In genomic region chr6:30131947-30132497, GRCh38 we compare ENCODE assay signal across 31 cellular contexts. TPM values are rescaled to one million over a fixed set of nuclear protein-coding genes. Genes with fewer than 3 reads are reported as not detected.
"Had no signal": no experiment of that assay in that cellular context is flagged by ENCODE, and none has a peak within 500 bp of the region (broad histone marks: within the 10 kb centered on the region; RNA-seq: fewer than 3 reads in every experiment).

No MANE protein-coding gene starts in this region.

- FAIRE-seq: pancreas, small intestine had no signal

- H3K4me3 Mint-ChIP-seq: mesothelial cell of epicardium; naive B cell; natural killer cell; stimulated activated effector memory CD8-positive, alpha-beta T cell treated with anti-CD3 and anti-CD28 coated beads, Interleukin-12 subunit alpha, Interleukin-12 subunit beta, amount 100 ng/mL, for 72 hours; stimulated activated naive CD8-positive, alpha-beta T cell treated with anti-CD3 and anti-CD28 coated beads, Interleukin-15, Interleukin-2, amounts not matched to agents 100 ng/mL and 50 ng/mL, for 24 hours had no signal

- H3K9me3 ChIP-seq: left ventricle myocardium inferior, pancreas, prostate gland, sigmoid colon, spleen, suprapubic skin, thoracic aorta, tibial artery, upper lobe of right lung, uterus had no signal

- H3K36me3 ChIP-seq: left ventricle myocardium inferior, pancreas, prostate gland, sigmoid colon, spleen, suprapubic skin, thoracic aorta, tibial artery, upper lobe of right lung, uterus had no signal

- H3K27ac ChIP-seq: left ventricle myocardium inferior, pancreas, prostate gland, sigmoid colon, spleen, suprapubic skin, thoracic aorta, tibial artery, upper lobe of right lung, uterus had no signal

- H3K9me3 Mint-ChIP-seq: mesothelial cell of epicardium; natural killer cell; stimulated activated effector memory CD8-positive, alpha-beta T cell treated with anti-CD3 and anti-CD28 coated beads, Interleukin-12 subunit alpha, Interleukin-12 subunit beta, amount 100 ng/mL, for 72 hours; stimulated activated naive CD8-positive, alpha-beta T cell treated with anti-CD3 and anti-CD28 coated beads, Interleukin-15, Interleukin-2, amounts not matched to agents 100 ng/mL and 50 ng/mL, for 24 hours had no signal

- H3K36me3 Mint-ChIP-seq: mesothelial cell of epicardium; naive B cell; natural killer cell; stimulated activated effector memory CD8-positive, alpha-beta T cell treated with anti-CD3 and anti-CD28 coated beads, Interleukin-12 subunit alpha, Interleukin-12 subunit beta, amount 100 ng/mL, for 72 hours had no signal

- DNase-seq: islet precursor cell; left ventricle myocardium inferior; mesendoderm; naive B cell; natural killer cell; pancreas; posterior cingulate gyrus; retina; right cardiac atrium; sigmoid colon; small intestine; spleen; stimulated activated CD4-positive, alpha-beta T cell treated with anti-CD3 and anti-CD28 coated beads, Interleukin-4, amount 100 ng/mL, for 24 hours; stimulated activated naive CD4-positive, alpha-beta T cell; tibial artery; trophoblast cell; upper lobe of right lung; uterus had no signal

- H3K4me1 ChIP-seq: pancreas, prostate gland, uterus had no signal

- H3K27ac Mint-ChIP-seq: mesothelial cell of epicardium; naive B cell; natural killer cell; stimulated activated effector memory CD8-positive, alpha-beta T cell treated with anti-CD3 and anti-CD28 coated beads, Interleukin-12 subunit alpha, Interleukin-12 subunit beta, amount 100 ng/mL, for 72 hours; stimulated activated naive CD8-positive, alpha-beta T cell treated with anti-CD3 and anti-CD28 coated beads, Interleukin-15, Interleukin-2, amounts not matched to agents 100 ng/mL and 50 ng/mL, for 24 hours had no signal

- H3K4me3 ChIP-seq: left ventricle myocardium inferior, lung, pancreas, prostate gland, sigmoid colon, spleen, suprapubic skin, thoracic aorta, tibial artery, upper lobe of right lung, uterus had no signal

RNA-seq across cellular contexts. Expression of gene TRIM40, which starts 3.9 kb away (rescaled TPM):
- total RNA-seq: kidney epithelial cell, left ventricle myocardium inferior, lower leg skin, mesothelial cell of epicardium, omental fat pad, pancreas, prostate gland, right cardiac atrium, sigmoid colon, subcutaneous adipose tissue, suprapubic skin, thoracic aorta, upper lobe of right lung, uterus had no signal
- polyA plus RNA-seq: neural cell, pancreas, right cardiac atrium, spleen had no signal

RNA-seq across cellular contexts. Expression of gene TRIM31, which starts 19.1 kb away (rescaled TPM):
- total RNA-seq: kidney epithelial cell, left ventricle myocardium inferior, mesothelial cell of epicardium, natural killer cell, omental fat pad, right cardiac atrium, spleen, subcutaneous adipose tissue, uterus had no signal
- polyA plus RNA-seq: neural cell, right cardiac atrium had no signal

RNA-seq across cellular contexts. Expression of gene TRIM10, which starts 29.0 kb away (rescaled TPM):
- total RNA-seq: kidney epithelial cell, left ventricle myocardium inferior, mesothelial cell of epicardium, natural killer cell, prostate gland, right cardiac atrium, subcutaneous adipose tissue, thoracic aorta, upper lobe of right lung had no signal
- polyA plus RNA-seq: neural cell, right cardiac atrium had no signal

RNA-seq across cellular contexts. Expression of gene TRIM15, which starts 31.3 kb away (rescaled TPM):
- total RNA-seq: kidney epithelial cell, left ventricle myocardium inferior, lung, mesothelial cell of epicardium, mononuclear cell, natural killer cell, omental fat pad, prostate gland, right cardiac atrium, subcutaneous adipose tissue, thoracic aorta, upper lobe of right lung, uterus had no signal
- polyA plus RNA-seq: neural cell, right cardiac atrium had no signal

RNA-seq across cellular contexts. Expression of gene RNF39, which starts 56.5 kb away (rescaled TPM):
- total RNA-seq: left ventricle myocardium inferior, mesothelial cell of epicardium, mononuclear cell, natural killer cell, right cardiac atrium, sigmoid colon, spleen, subcutaneous adipose tissue, thoracic aorta had no signal
- polyA plus RNA-seq: neural cell, right cardiac atrium, spleen had no signal
